1 cellular context compared by ENCODE assay signal in the genomic region with DNA sequence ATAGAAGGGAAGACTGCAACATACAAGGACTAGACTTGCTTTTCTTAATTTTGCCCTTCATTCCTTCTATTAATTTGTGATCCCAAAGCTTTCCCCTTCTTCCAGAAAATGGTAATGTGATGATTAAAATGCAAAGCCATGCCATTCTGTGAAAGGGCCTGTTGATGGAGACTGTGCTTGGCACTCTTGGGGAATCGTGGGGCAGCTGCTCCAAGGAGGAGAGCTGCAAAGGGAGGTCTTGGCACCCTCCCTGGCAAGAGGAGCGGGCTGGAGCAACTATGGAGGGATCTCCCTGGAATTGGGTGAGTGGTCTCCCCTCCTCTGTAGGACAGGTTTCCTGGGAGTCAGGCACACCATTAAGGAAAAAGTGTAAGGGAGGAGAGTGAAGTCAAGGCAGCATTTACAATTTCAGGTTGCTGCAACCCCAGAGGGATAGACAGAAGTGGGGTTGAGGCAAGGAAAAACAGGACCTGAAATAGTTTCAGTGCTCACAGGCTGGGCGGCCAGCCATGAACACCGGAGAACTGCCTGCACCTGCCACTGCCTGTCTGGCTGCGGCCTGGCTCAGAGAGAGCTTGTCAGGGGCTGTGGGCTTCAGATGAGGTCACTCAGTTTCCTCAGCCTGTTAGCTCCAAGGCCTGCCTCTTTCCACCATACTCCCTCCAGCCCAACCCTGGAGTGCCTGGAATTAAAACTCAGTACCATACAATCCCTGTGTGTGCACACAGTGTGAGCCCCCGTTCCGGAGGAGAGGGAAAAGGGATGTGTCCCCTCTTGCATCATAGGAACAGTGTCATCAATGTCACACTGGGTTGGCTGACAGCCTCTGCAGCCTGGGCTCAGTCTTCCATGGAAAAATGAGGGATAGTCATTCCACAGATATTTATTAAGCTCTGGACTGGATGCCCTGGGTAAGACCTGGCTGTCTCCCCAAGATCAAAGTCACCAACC.
TF ChIP-seq lines count a peak whose summit lies in the region.

No MANE protein-coding gene starts in this region.

TF ChIP-seq in GM12878, 131 proteins besides CTCF, POLR2A, EP300 and RAD21:
- TF ChIP-seq ZZZ3 (IDR thresholded peaks at IDR 0.05; ENCODE audit: control insufficient read depth, insufficient read length, low read depth) (no peak), EGR1 (IDR thresholded peaks at IDR 0.05; ENCODE audit: borderline replicate concordance in 1 of 2, low read depth in 2 of 2, low read length in 2 of 2) (no peak), KLF5 (IDR thresholded peaks at IDR 0.05; ENCODE audit: partially characterized antibody) (no peak), CREM (IDR thresholded peaks at IDR 0.05; ENCODE audit: low read depth) (no peak), KAT2A (conservative IDR thresholded peaks at IDR 0.05; ENCODE audit: control insufficient read depth, low read depth, low read length) (no peak), RBBP5 (conservative IDR thresholded peaks at IDR 0.05) (no peak), JUNB (IDR thresholded peaks at IDR 0.05) (no peak), ZNF207 (IDR thresholded peaks at IDR 0.05; ENCODE audit: borderline replicate concordance) (no peak), ZSCAN29 (IDR thresholded peaks at IDR 0.05) (no peak), CREB1 (IDR thresholded peaks at IDR 0.05; ENCODE audit: low read depth) (no peak), DPF2 (IDR thresholded peaks at IDR 0.05) (no peak), NFXL1 (IDR thresholded peaks at IDR 0.05; ENCODE audit: borderline replicate concordance) (no peak), GATAD2B (conservative IDR thresholded peaks at IDR 0.05; ENCODE audit: low read depth) (no peak)
- TF ChIP-seq, protein P1, sequence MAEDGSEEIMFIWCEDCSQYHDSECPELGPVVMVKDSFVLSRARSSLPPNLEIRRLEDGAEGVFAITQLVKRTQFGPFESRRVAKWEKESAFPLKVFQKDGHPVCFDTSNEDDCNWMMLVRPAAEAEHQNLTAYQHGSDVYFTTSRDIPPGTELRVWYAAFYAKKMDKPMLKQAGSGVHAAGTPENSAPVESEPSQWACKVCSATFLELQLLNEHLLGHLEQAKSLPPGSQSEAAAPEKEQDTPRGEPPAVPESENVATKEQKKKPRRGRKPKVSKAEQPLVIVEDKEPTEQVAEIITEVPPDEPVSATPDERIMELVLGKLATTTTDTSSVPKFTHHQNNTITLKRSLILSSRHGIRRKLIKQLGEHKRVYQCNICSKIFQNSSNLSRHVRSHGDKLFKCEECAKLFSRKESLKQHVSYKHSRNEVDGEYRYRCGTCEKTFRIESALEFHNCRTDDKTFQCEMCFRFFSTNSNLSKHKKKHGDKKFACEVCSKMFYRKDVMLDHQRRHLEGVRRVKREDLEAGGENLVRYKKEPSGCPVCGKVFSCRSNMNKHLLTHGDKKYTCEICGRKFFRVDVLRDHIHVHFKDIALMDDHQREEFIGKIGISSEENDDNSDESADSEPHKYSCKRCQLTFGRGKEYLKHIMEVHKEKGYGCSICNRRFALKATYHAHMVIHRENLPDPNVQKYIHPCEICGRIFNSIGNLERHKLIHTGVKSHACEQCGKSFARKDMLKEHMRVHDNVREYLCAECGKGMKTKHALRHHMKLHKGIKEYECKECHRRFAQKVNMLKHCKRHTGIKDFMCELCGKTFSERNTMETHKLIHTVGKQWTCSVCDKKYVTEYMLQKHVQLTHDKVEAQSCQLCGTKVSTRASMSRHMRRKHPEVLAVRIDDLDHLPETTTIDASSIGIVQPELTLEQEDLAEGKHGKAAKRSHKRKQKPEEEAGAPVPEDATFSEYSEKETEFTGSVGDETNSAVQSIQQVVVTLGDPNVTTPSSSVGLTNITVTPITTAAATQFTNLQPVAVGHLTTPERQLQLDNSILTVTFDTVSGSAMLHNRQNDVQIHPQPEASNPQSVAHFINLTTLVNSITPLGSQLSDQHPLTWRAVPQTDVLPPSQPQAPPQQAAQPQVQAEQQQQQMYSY (CRISPR knock-in tag; IDR thresholded peaks at IDR 0.05), result no peak
